ENCODE assay signal across 34 cellular contexts in the genomic region with DNA sequence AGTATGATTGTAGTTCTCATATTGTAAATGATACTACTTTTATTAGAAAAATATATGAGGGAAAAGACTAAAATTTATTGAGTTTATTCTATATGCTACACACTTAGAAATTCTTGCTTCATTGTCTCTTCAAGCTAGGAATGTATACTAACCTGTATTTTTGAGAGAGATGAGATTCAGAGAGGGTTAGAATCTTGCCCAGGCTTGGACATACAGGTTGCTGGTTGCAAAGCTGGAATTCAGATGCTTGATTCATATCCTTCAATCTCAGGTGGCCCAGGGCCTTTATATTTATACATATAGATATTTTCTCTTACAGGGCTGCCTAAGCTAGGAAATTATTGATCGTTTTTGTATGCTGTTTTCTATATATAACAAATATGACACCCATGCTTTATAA.
"Had no signal": no experiment of that assay in that cellular context is flagged by ENCODE, and none has a peak within 500 bp of the region (broad histone marks: within the 10 kb centered on the region; RNA-seq: fewer than 3 reads in every experiment).

No MANE protein-coding gene starts in this region.

- H3K4me3 ChIP-seq: adrenal gland, body of pancreas, breast epithelium, cardiac muscle cell had no signal

- H3K36me3 ChIP-seq: adrenal gland, brain microvascular endothelial cell, breast epithelium had no signal

- FAIRE-seq: astrocyte, TTC549 had no signal

- H3K27ac ChIP-seq: adrenal gland, body of pancreas, brain microvascular endothelial cell, breast epithelium, cardiac muscle cell, VCaP had no signal

- H3K4me1 ChIP-seq: adrenal gland, body of pancreas, breast epithelium had no signal

- H3K9me3 ChIP-seq: adrenal gland, body of pancreas, breast epithelium had no signal

- H3K27me3 ChIP-seq: adrenal gland, body of pancreas, brain microvascular endothelial cell, breast epithelium, cardiac muscle cell had no signal

- ATAC-seq: activated CD4-positive, alpha-beta T cell treated with anti-CD3 and anti-CD28 coated beads for 36 hours; activated CD8-positive, alpha-beta memory T cell treated with anti-CD3 and anti-CD28 coated beads, Interleukin-2, amount 10 ng/mL, durations not matched to agents 7 days and 5 days; activated CD8-positive, alpha-beta T cell treated with anti-CD3 and anti-CD28 coated beads, Interleukin-2, amount 10 ng/mL, durations not matched to agents 7 days and 5 days; activated naive CD4-positive, alpha-beta T cell treated with anti-CD3 and anti-CD28 coated beads, Interleukin-2, amount 50 U/mL, for 72 hours; body of pancreas had no signal

- DNase-seq: activated B cell treated with CpG ODN at 0.5 μM for 24 hours; activated CD4-positive, alpha-beta memory T cell treated with anti-CD3 and anti-CD28 coated beads, Interleukin-2, amount 10 ng/mL, durations not matched to agents 7 days and 5 days; activated CD4-positive, alpha-beta T cell treated with anti-CD3 and anti-CD28 coated beads for 36 hours; activated CD4-positive, alpha-beta T cell treated with anti-CD3 and anti-CD28 coated beads for 48 hours; activated CD4-positive, alpha-beta T cell treated with anti-CD3 and anti-CD28 coated beads, Interleukin-2, amount 10 ng/mL, durations not matched to agents 7 days and 5 days; activated CD4-positive, alpha-beta T cell treated with anti-CD3 and anti-CD28 coated beads, Interleukin-2, amount 50 U/mL, for 48 hours; activated CD4-positive, CD25-positive, alpha-beta regulatory T cell treated with anti-CD3 and anti-CD28 coated beads, Interleukin-2, amount 50 U/mL, for 72 hours; activated CD8-positive, alpha-beta memory T cell treated with anti-CD3 and anti-CD28 coated beads for 24 hours; activated CD8-positive, alpha-beta memory T cell treated with anti-CD3 and anti-CD28 coated beads, Interleukin-2, amount 10 ng/mL, durations not matched to agents 7 days and 5 days; activated CD8-positive, alpha-beta memory T cell treated with anti-CD3 and anti-CD28 coated beads, Interleukin-2, amount 50 U/mL, for 48 hours; activated CD8-positive, alpha-beta T cell treated with anti-CD3 and anti-CD28 coated beads, Interleukin-2, amount 10 ng/mL, durations not matched to agents 7 days and 5 days; activated effector memory CD4-positive, alpha-beta T cell treated with Interleukin-2 at 50 U/mL for 16 hours; activated gamma-delta T cell treated with Interleukin-2 at 50 U/mL for 16 hours; activated naive CD4-positive, alpha-beta T cell; activated naive CD4-positive, alpha-beta T cell treated with anti-CD3 and anti-CD28 coated beads for 36 hours; activated naive CD4-positive, alpha-beta T cell treated with anti-CD3 and anti-CD28 coated beads, Interleukin-2, amount 50 U/mL, for 16 hours; activated naive CD8-positive, alpha-beta T cell treated with anti-CD3 and anti-CD28 coated beads for 36 hours; activated T-cell treated with anti-CD3 and anti-CD28 coated beads, Interleukin-2, amount 50 U/mL, for 24 hours; activated T-cell treated with anti-CD3 and anti-CD28 coated beads, Interleukin-2, amount 50 U/mL, for 48 hours; adrenal gland; amniotic stem cell; aorta; body of pancreas; brain microvascular endothelial cell; SW 1271; T-helper 1 cell; T-helper 2 cell; T-helper 9 cell had no signal
